Comparison of ENCODE assay signal across 13 cellular contexts in genomic region chr1:90671736-90672135, GRCh38.
"Had no signal": no experiment of that assay in that cellular context is flagged by ENCODE, and none has a peak within 500 bp of the region (broad histone marks: within the 10 kb centered on the region; RNA-seq: fewer than 3 reads in every experiment).

No MANE protein-coding gene starts in this region.

- DNase-seq: colonic mucosa; dermis blood vessel endothelial cell; esophagus squamous epithelium; foreskin fibroblast; mesendoderm; naive B cell; psoas muscle; sigmoid colon; stimulated activated CD4-positive, alpha-beta T cell treated with anti-CD3 and anti-CD28 coated beads, Interleukin-2, amount 100 ng/mL, for 24 hours; stimulated activated CD4-positive, alpha-beta T cell treated with anti-CD3 and anti-CD28 coated beads, Interleukin-4, amount 100 ng/mL, for 4 hours; stimulated activated naive B cell treated with anti-CD40 and anti-IgM and Interleukin-4, amounts not matched to agents 10 μg/mL and 1 μg/mL and 100 μg/mL, for 72 hours; stomach; transverse colon had no signal

- ATAC-seq: psoas muscle; stimulated activated naive B cell treated with anti-CD40 and anti-IgM and Interleukin-4, amounts not matched to agents 10 μg/mL and 1 μg/mL and 100 μg/mL, for 72 hours had no signal
